Comparison of ENCODE assay signal across 17 cellular contexts in the genomic region with DNA sequence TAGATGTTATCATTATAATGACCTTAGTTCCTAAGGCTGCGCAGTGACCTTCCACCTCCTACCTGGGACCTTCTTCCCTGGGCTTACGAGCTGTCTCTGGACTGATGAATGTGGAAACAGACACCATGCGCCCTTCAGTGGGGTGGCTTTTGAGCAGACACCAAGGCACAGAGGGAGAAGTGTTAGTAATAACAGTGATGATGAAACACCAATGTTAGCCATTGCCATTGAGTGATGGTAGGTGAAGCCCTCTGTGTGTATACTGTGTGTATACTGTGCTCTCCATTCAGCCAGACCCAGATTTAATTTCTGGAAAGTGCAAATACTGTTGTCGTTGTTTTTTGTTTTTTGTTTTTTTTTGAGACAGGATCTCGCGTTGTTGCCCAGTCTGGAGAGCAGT. TPM values are rescaled to one million over a fixed set of nuclear protein-coding genes. Genes with fewer than 3 reads are reported as not detected.
A peak's percentile ranks its signal among the peaks of the same experiment; 100 is the strongest.
DNase-seq lines count a peak whose midpoint lies in the region; ATAC-seq and TF ChIP-seq lines count a peak whose summit lies in the region.
"Had no signal": no experiment of that assay in that cellular context is flagged by ENCODE, and none has a peak within 500 bp of the region (broad histone marks: within the 10 kb centered on the region; RNA-seq: fewer than 3 reads in every experiment).

No MANE protein-coding gene starts in this region.

- H3K27ac Mint-ChIP-seq in T-helper 2 cell treated with Interferon-gamma antibody and Interleukin-4, amounts not matched to agents 5 μg/mL and 100 μg/mL, for 36 hours: peak overlapping the region; percentile 86
- peak overlapping the region; percentile 79 for H3K27ac Mint-ChIP-seq in activated CD8-positive, alpha-beta T cell treated with anti-CD3 and anti-CD28 coated beads, Interleukin-2, amount 10 ng/mL, durations not matched to agents 7 days and 5 days
- H3K27ac Mint-ChIP-seq in naive thymus-derived CD4-positive, alpha-beta T cell: peak overlapping the region in 6 of 9 donors; percentile 30 to 80 (median 68)

- CTCF ChIA-PET in activated CD8-positive, alpha-beta T cell treated with anti-CD3 and anti-CD28 coated beads, Interleukin-2, amount 10 ng/mL, durations not matched to agents 7 days and 5 days (lab: Charles Lee): interaction anchor here (1.1 to 2.0 kb wide), 5 partner anchors 8 to 268 kb away, joined by 3 to 6 read pairs (median 3); a partner anchor contains a TSS
- CTCF ChIA-PET in naive thymus-derived CD4-positive, alpha-beta T cell (lab: Charles Lee): no interaction called here

- H3K27me3 Mint-ChIP-seq in T-helper 2 cell treated with Interferon-gamma antibody and Interleukin-4, amounts not matched to agents 5 μg/mL and 100 μg/mL, for 36 hours (ENCODE audit: low read depth): no peaks in the 10 kb centered on the region
- no peaks in the 10 kb centered on the region for H3K27me3 Mint-ChIP-seq in activated CD8-positive, alpha-beta T cell treated with anti-CD3 and anti-CD28 coated beads, Interleukin-2, amount 10 ng/mL, durations not matched to agents 7 days and 5 days (ENCODE audit: low read depth)
- H3K27me3 Mint-ChIP-seq in naive thymus-derived CD4-positive, alpha-beta T cell: no peaks in the 10 kb centered on the region

- no peak overlapping the region for H3K4me3 ChIP-seq in DND-41 (ENCODE audit: low read depth in 1 of 2, low read length in 2 of 2)
- no peak overlapping the region for H3K4me3 ChIP-seq in naive thymus-derived CD4-positive, alpha-beta T cell (ENCODE audit: low read length)
- H3K4me3 ChIP-seq: BLaER1 had no signal

- no peak for DNase-seq in T-helper 2 cell treated with Interferon-gamma antibody and Interleukin-4, amounts not matched to agents 5 μg/mL and 100 μg/mL, for 36 hours (ENCODE audit: low spot score)
- DNase-seq in T-helper 2 cell (no peak), DND-41 (no peak), UCSD-AML1 (lab: John Stamatoyannopoulos, UW; ENCODE audit: unreplicated experiment) (no peak)
- no peak for DNase-seq in activated CD8-positive, alpha-beta T cell treated with anti-CD3 and anti-CD28 coated beads, Interleukin-2, amount 10 ng/mL, durations not matched to agents 7 days and 5 days
- no peak for DNase-seq in naive thymus-derived CD4-positive, alpha-beta T cell
- no peak for DNase-seq in effector CD8-positive, alpha-beta T cell (lab: John Stamatoyannopoulos, UW)
- DNase-seq: aorta, cerebellar nuclear complex, GDM1, NCI-H1436, NCI-H2171, NCI-H774 had no signal

- no peaks in the 10 kb centered on the region for H4K20me1 ChIP-seq in DND-41 (ENCODE audit: insufficient read depth, low read length)
- H4K20me1 ChIP-seq: BLaER1 had no signal

- no peak overlapping the region for H2AFZ ChIP-seq in DND-41 (ENCODE audit: low read depth, low read length)

- peak overlapping the region; percentile 60 for H3K4me3 Mint-ChIP-seq in T-helper 2 cell treated with Interferon-gamma antibody and Interleukin-4, amounts not matched to agents 5 μg/mL and 100 μg/mL, for 36 hours
- H3K4me3 Mint-ChIP-seq in activated CD8-positive, alpha-beta T cell treated with anti-CD3 and anti-CD28 coated beads, Interleukin-2, amount 10 ng/mL, durations not matched to agents 7 days and 5 days: peak overlapping the region; percentile 38
- peak overlapping the region in 5 of 10 donors; percentile 45 to 69 (median 67) for H3K4me3 Mint-ChIP-seq in naive thymus-derived CD4-positive, alpha-beta T cell

- peaks cover 80% of the 10 kb centered on the region for H3K4me1 Mint-ChIP-seq in T-helper 2 cell treated with Interferon-gamma antibody and Interleukin-4, amounts not matched to agents 5 μg/mL and 100 μg/mL, for 36 hours (ENCODE audit: low read depth)
- peaks cover 89% of the 10 kb centered on the region for H3K4me1 Mint-ChIP-seq in activated CD8-positive, alpha-beta T cell treated with anti-CD3 and anti-CD28 coated beads, Interleukin-2, amount 10 ng/mL, durations not matched to agents 7 days and 5 days (ENCODE audit: low read depth)
- peaks cover 37 to 84% (median 40%) of the 10 kb centered on the region in 7 donors for H3K4me1 Mint-ChIP-seq in naive thymus-derived CD4-positive, alpha-beta T cell

- no peaks in the 10 kb centered on the region for H3K9me3 ChIP-seq in DND-41 (ENCODE audit: insufficient read depth, low read length, severe bottlenecking)
- H3K9me3 ChIP-seq in naive thymus-derived CD4-positive, alpha-beta T cell (ENCODE audit: control insufficient read depth in 2 of 3, low read length in 3 of 3): no peaks in the 10 kb centered on the region
- H3K9me3 ChIP-seq: BLaER1 had no signal

- TF ChIP-seq CTCF in DND-41 (IDR thresholded peaks at IDR 0.05; ENCODE audit: borderline replicate concordance, extremely low read depth, low read length, poor library complexity, severe bottlenecking): no peak

- POLR2A ChIA-PET in activated CD8-positive, alpha-beta T cell treated with anti-CD3 and anti-CD28 coated beads, Interleukin-2, amount 10 ng/mL, durations not matched to agents 7 days and 5 days (lab: Charles Lee): interaction anchor here (1.0 to 1.8 kb wide), 2 partner anchors 63 to 266 kb away, joined by 3 to 8 read pairs; no protein-coding TSS in a partner anchor
- POLR2A ChIA-PET in naive thymus-derived CD4-positive, alpha-beta T cell (lab: Charles Lee): no interaction called here

- peak overlapping the region; percentile 28 for H3K9ac ChIP-seq in DND-41 (ENCODE audit: low read depth, low read length)
- H3K9ac ChIP-seq: BLaER1 had no signal

- no peak for ATAC-seq in DND-41 (ENCODE audit: insufficient read depth, low read depth)
- no peak for ATAC-seq in activated CD8-positive, alpha-beta T cell treated with anti-CD3 and anti-CD28 coated beads, Interleukin-2, amount 10 ng/mL, durations not matched to agents 7 days and 5 days
- ATAC-seq in naive thymus-derived CD4-positive, alpha-beta T cell: no peak
- ATAC-seq in HG03439 (IDR thresholded peaks at IDR 0.05; ENCODE audit: unreplicated experiment): no peak
- ATAC-seq: PC-3 had no signal

- peak overlapping the region; percentile 77 for H3K27ac ChIP-seq in DND-41 (ENCODE audit: low read length)
- H3K27ac ChIP-seq in naive thymus-derived CD4-positive, alpha-beta T cell (ENCODE audit: low read depth, low read length): no peak overlapping the region
- H3K27ac ChIP-seq: BLaER1 had no signal

- peaks cover 66% of the 10 kb centered on the region for H3K36me3 ChIP-seq in DND-41 (ENCODE audit: insufficient read depth, low read length)
- H3K36me3 ChIP-seq in naive thymus-derived CD4-positive, alpha-beta T cell (ENCODE audit: control insufficient read depth in 2 of 3, insufficient read depth in 3 of 3, low read length in 3 of 3): peaks cover 0 to 38% (median 0%) of the 10 kb centered on the region in 3 experiments

- intact Hi-C loops in naive thymus-derived CD4-positive, alpha-beta T cell (cut with micrococcal nuclease): loop anchor here in 1 of 2 donors (1.0 to 5.0 kb wide), 6 partner anchors 16 to 245 kb away; no protein-coding TSS in a partner anchor

- peaks cover 57% of the 10 kb centered on the region for H3K36me3 Mint-ChIP-seq in T-helper 2 cell treated with Interferon-gamma antibody and Interleukin-4, amounts not matched to agents 5 μg/mL and 100 μg/mL, for 36 hours (ENCODE audit: low read depth)
- peaks cover 64% of the 10 kb centered on the region for H3K36me3 Mint-ChIP-seq in activated CD8-positive, alpha-beta T cell treated with anti-CD3 and anti-CD28 coated beads, Interleukin-2, amount 10 ng/mL, durations not matched to agents 7 days and 5 days (ENCODE audit: low read depth)
- peaks cover 5 to 45% (median 22%) of the 10 kb centered on the region in 5 donors for H3K36me3 Mint-ChIP-seq in naive thymus-derived CD4-positive, alpha-beta T cell

- peak overlapping the region; percentile 44 for H3K4me2 ChIP-seq in DND-41 (ENCODE audit: insufficient read depth, low read length)
- H3K4me2 ChIP-seq: BLaER1 had no signal

- no peaks in the 10 kb centered on the region for H3K9me3 Mint-ChIP-seq in T-helper 2 cell treated with Interferon-gamma antibody and Interleukin-4, amounts not matched to agents 5 μg/mL and 100 μg/mL, for 36 hours
- H3K9me3 Mint-ChIP-seq in activated CD8-positive, alpha-beta T cell treated with anti-CD3 and anti-CD28 coated beads, Interleukin-2, amount 10 ng/mL, durations not matched to agents 7 days and 5 days (ENCODE audit: insufficient read depth): no peaks in the 10 kb centered on the region
- peaks cover 0 to 6% (median 0%) of the 10 kb centered on the region in 11 donors for H3K9me3 Mint-ChIP-seq in naive thymus-derived CD4-positive, alpha-beta T cell
- H3K9me3 Mint-ChIP-seq: activated T-cell treated with anti-CD3 and anti-CD28 coated beads, Interleukin-2, amount 50 U/mL, for 4 hours had no signal

- no peaks in the 10 kb centered on the region for H3K27me3 ChIP-seq in DND-41 (ENCODE audit: insufficient read depth, low read length, poor library complexity)
- no peaks in the 10 kb centered on the region for H3K27me3 ChIP-seq in naive thymus-derived CD4-positive, alpha-beta T cell (ENCODE audit: control insufficient read depth in 2 of 2, insufficient read depth in 2 of 2, low read length in 2 of 2)
- H3K27me3 ChIP-seq: BLaER1 had no signal

- H3K79me2 ChIP-seq in DND-41 (ENCODE audit: insufficient read depth, low read length): peaks cover 26% of the 10 kb centered on the region

- H3K4me1 ChIP-seq in DND-41 (ENCODE audit: insufficient read depth, low read length): peaks cover 45% of the 10 kb centered on the region
- H3K4me1 ChIP-seq in naive thymus-derived CD4-positive, alpha-beta T cell (ENCODE audit: control insufficient read depth in 2 of 2, insufficient read depth in 2 of 2, low read length in 2 of 2): peaks cover 20 to 22% of the 10 kb centered on the region in 2 donors

RNA-seq across cellular contexts. Expression of a gene that starts 44.5 kb away (rescaled TPM):
- total RNA-seq in activated CD8-positive, alpha-beta T cell treated with anti-CD3 and anti-CD28 coated beads, Interleukin-2, amount 10 ng/mL, durations not matched to agents 7 days and 5 days: 10 to 100 TPM; 32.8 to 38.5 TPM
- total RNA-seq in naive thymus-derived CD4-positive, alpha-beta T cell: 10 to 100 TPM; 28.2 to 38.2 (median 34.0) TPM
- polyA plus RNA-seq in naive thymus-derived CD4-positive, alpha-beta T cell: 10 to 100 TPM; 14.7 to 25.6 TPM

RNA-seq across cellular contexts. Expression of a gene that starts 46.6 kb away (rescaled TPM):
- total RNA-seq in activated CD8-positive, alpha-beta T cell treated with anti-CD3 and anti-CD28 coated beads, Interleukin-2, amount 10 ng/mL, durations not matched to agents 7 days and 5 days: 10 to 100 TPM; 31.9 TPM
- 10 to 100 TPM; 13.2 to 39.8 (median 30.2) TPM for total RNA-seq in naive thymus-derived CD4-positive, alpha-beta T cell
- polyA plus RNA-seq in naive thymus-derived CD4-positive, alpha-beta T cell: 10 to 100 TPM; 51.0 to 83.5 TPM
